Comparison of ENCODE assay signal across 9 cellular contexts in genomic region chr16:85329059-85329812, GRCh38.
DNase-seq lines count a peak whose midpoint lies in the region; TF ChIP-seq lines count a peak whose summit lies in the region.
"Had no signal": no experiment of that assay in that cellular context is flagged by ENCODE, and none has a peak within 500 bp of the region (broad histone marks: within the 10 kb centered on the region; RNA-seq: fewer than 3 reads in every experiment).

No MANE protein-coding gene starts in this region.

- TF ChIP-seq CTCF in choroid plexus epithelial cell (conservative IDR thresholded peaks at IDR 0.05; ENCODE audit: low read depth, low read length) (no peak), retinal pigment epithelial cell (conservative IDR thresholded peaks at IDR 0.05; ENCODE audit: low read depth, low read length) (peak; percentile 35), mammary epithelial cell (conservative IDR thresholded peaks at IDR 0.05 in 1 of 2, IDR thresholded peaks at IDR 0.05 in 1 of 2; ENCODE audit: extremely low read depth in 1 of 2, insufficient read depth in 1 of 2, low read depth in 1 of 2, low read length in 2 of 2) (no peak)

- H3K79me2 ChIP-seq in mammary epithelial cell (ENCODE audit: insufficient read depth, low read length) = no peaks in the 10 kb centered on the region

- WGBS in mammary epithelial cell (ENCODE audit: low coverage, missing lambda C conversion rate) = 64% methylated on average over 12 of the region's 28 CpGs

- BruUV-seq in mammary epithelial cell (replicated peaks; lab: Mats Ljungman, UMichigan) = no TSS peak

- intact Hi-C loops in mammary epithelial cell (cut with micrococcal nuclease) = no loop called here

- H3K9ac ChIP-seq in mammary epithelial cell (ENCODE audit: insufficient read depth, low read length) = no peak overlapping the region

- H3K4me3 ChIP-seq in choroid plexus epithelial cell (ENCODE audit: low read depth, low read length) = no peak overlapping the region
- peak overlapping the region; percentile 12 for H3K4me3 ChIP-seq in retinal pigment epithelial cell (ENCODE audit: low read length)
- no peak overlapping the region for H3K4me3 ChIP-seq in mammary epithelial cell (replicated peaks in 1 of 3; ENCODE audit: insufficient read depth in 1 of 3, low read depth in 2 of 3, low read length in 3 of 3)
- H3K4me3 ChIP-seq: adrenal gland had no signal

- H4K20me1 ChIP-seq in mammary epithelial cell (ENCODE audit: insufficient read depth, low read length) = no peaks in the 10 kb centered on the region

- no peaks in the 10 kb centered on the region for H3K4me1 ChIP-seq in mammary epithelial cell (ENCODE audit: insufficient read depth, low read length)

- H3K4me2 ChIP-seq in mammary epithelial cell (ENCODE audit: insufficient read depth, low read depth, low read length) = no peak overlapping the region

- dilution Hi-C loops in mammary epithelial cell (cut with HindIII; ENCODE audit: low sequenced_read_pairs) = no loop called here

- CTCF ChIA-PET in mammary epithelial cell (lab: Charles Lee; ENCODE audit: low non-redundant PET) = no interaction called here

- no peaks in the 10 kb centered on the region for H3K27me3 ChIP-seq in mammary epithelial cell (ENCODE audit: insufficient read depth, low read length)
- H3K27me3 ChIP-seq: adrenal gland had no signal

- no peak overlapping the region for H3K27ac ChIP-seq in mammary epithelial cell (ENCODE audit: insufficient read depth, low read depth, low read length)

- H3K36me3 ChIP-seq in mammary epithelial cell (ENCODE audit: insufficient read depth, low read length) = no peaks in the 10 kb centered on the region
- H3K36me3 ChIP-seq: adrenal gland had no signal

- in situ Hi-C loops in mammary epithelial cell (cut with MboI; ENCODE audit: low sequenced_read_pairs in 2 of 2) = no loop called here

- DNase-seq in NCI-H2029 (lab: John Stamatoyannopoulos, UW) (peak; percentile 50), NCI-H2029 treated with DMSO at 0.1 percent for 48 hours (lab: John Stamatoyannopoulos, UW) (no peak), NCI-H446 treated with DMSO at 0.1 percent for 48 hours (lab: John Stamatoyannopoulos, UW) (peak; percentile 51), choroid plexus epithelial cell (ENCODE audit: low read depth) (peak; percentile 65), retinal pigment epithelial cell (ENCODE audit: low read depth) (peak; percentile 86), UCSD-AML1 (lab: John Stamatoyannopoulos, UW; ENCODE audit: unreplicated experiment) (no peak), mammary epithelial cell (no peak), NOMO-1 treated with dmso at 0.1 percent for 144 hours (lab: John Stamatoyannopoulos, UW; ENCODE audit: unreplicated experiment) (no peak)
- DNase-seq: adrenal gland had no signal

- no peaks in the 10 kb centered on the region for H3K9me3 ChIP-seq in mammary epithelial cell (replicated peaks; ENCODE audit: insufficient read depth, low read length)
- H3K9me3 ChIP-seq: adrenal gland had no signal

- no peak overlapping the region for H2AFZ ChIP-seq in mammary epithelial cell (ENCODE audit: low read depth, low read length)

Comparison
In these comparisons a context has a peak if more than half of its experiments do, and no peak if none do; other contexts are left out.
1. DNase-seq: peak in NCI-H2029 (single experiment), NCI-H446 treated with DMSO at 0.1 percent for 48 hours (single experiment), choroid plexus epithelial cell (single experiment) and retinal pigment epithelial cell (single experiment); none in NCI-H2029 treated with DMSO at 0.1 percent for 48 hours (single experiment), UCSD-AML1 (single experiment), mammary epithelial cell (single experiment) and NOMO-1 treated with dmso at 0.1 percent for 144 hours (single experiment).